Comparison of ENCODE assay signal across 13 cellular contexts in the genomic region with DNA sequence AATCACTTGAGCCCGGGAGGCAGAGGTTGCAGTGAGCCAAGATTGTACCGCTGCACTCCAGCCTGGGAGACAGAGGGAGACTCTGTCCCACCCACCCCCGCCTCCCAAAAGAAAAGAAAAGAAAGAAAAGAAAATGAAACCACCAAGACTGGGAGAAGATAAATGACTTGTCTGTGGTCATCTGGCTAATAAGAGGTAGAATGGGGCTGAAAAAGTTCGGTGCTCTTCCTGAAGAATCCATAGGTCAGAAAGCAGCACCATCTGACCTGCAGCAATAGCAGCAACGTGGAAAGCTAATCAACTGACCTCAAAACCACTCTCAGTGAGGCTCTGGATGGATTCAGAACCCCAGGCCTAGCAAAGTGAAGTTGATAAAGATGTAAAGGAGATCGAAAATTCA. TPM values are rescaled to one million over a fixed set of nuclear protein-coding genes. Genes with fewer than 3 reads are reported as not detected.
DNase-seq lines count a peak whose midpoint lies in the region; ATAC-seq and TF ChIP-seq lines count a peak whose summit lies in the region.
"Had no signal": no experiment of that assay in that cellular context is flagged by ENCODE, and none has a peak within 500 bp of the region (broad histone marks: within the 10 kb centered on the region; RNA-seq: fewer than 3 reads in every experiment).

No MANE protein-coding gene starts in this region.

- no peak overlapping the region for H3K4me3 ChIP-seq in right atrium auricular region
- H3K4me3 ChIP-seq: BLaER1 treated with 17β-estradiol and CSF1 and Interleukin-3, amounts not matched to agents 10 nM and 100 nM had no signal

- H3K4me1 Mint-ChIP-seq in effector memory CD8-positive, alpha-beta T cell (ENCODE audit: low read depth in 2 of 2) = peaks cover 33 to 43% of the 10 kb centered on the region in 2 donors
- H3K4me1 Mint-ChIP-seq in osteocyte (ENCODE audit: unreplicated experiment) = peaks cover 88% of the 10 kb centered on the region

- peak overlapping the region; percentile 82 to 92 for H3K27ac ChIP-seq in right atrium auricular region
- H3K27ac ChIP-seq: BLaER1 treated with 17β-estradiol and CSF1 and Interleukin-3, amounts not matched to agents 10 nM and 100 nM had no signal

- H3K27me3 Mint-ChIP-seq in effector memory CD8-positive, alpha-beta T cell = no peaks in the 10 kb centered on the region
- H3K27me3 Mint-ChIP-seq in osteocyte (ENCODE audit: unreplicated experiment) = no peaks in the 10 kb centered on the region
- H3K27me3 Mint-ChIP-seq: memory B cell had no signal

- peaks cover 7% of the 10 kb centered on the region for H3K36me3 Mint-ChIP-seq in effector memory CD8-positive, alpha-beta T cell (ENCODE audit: insufficient read depth)
- H3K36me3 Mint-ChIP-seq in osteocyte (ENCODE audit: unreplicated experiment) = peaks cover 35% of the 10 kb centered on the region

- intact Hi-C loops in left cardiac atrium (cut with DNase I) = no loop called here

- H3K36me3 ChIP-seq in right atrium auricular region = peaks cover 29% of the 10 kb centered on the region

- DNase-seq in right atrium auricular region (ENCODE audit: low spot score) (no peak), left cardiac atrium (no peak), osteocyte (ENCODE audit: extremely low spot score, unreplicated experiment) (no peak), OCI-M2 (lab: John Stamatoyannopoulos, UW; ENCODE audit: unreplicated experiment) (no peak), GM03348 (ENCODE audit: low spot score) (no peak), NCI-H146 treated with DMSO at 0.1 percent for 48 hours (lab: John Stamatoyannopoulos, UW; ENCODE audit: unreplicated experiment) (no peak)
- no peak for DNase-seq in effector memory CD8-positive, alpha-beta T cell
- DNase-seq: NCI-H1930 had no signal

- no peak for ATAC-seq in left cardiac atrium
- no peak for ATAC-seq in effector memory CD8-positive, alpha-beta T cell (replicated peaks)
- ATAC-seq in HG03469 (IDR thresholded peaks at IDR 0.05; ENCODE audit: unreplicated experiment) = no peak

- no peaks in the 10 kb centered on the region for H3K9me3 ChIP-seq in right atrium auricular region
- H3K9me3 ChIP-seq: BLaER1 treated with 17β-estradiol and CSF1 and Interleukin-3, amounts not matched to agents 10 nM and 100 nM had no signal

- peak overlapping the region; percentile 87 to 92 for H3K27ac Mint-ChIP-seq in effector memory CD8-positive, alpha-beta T cell
- peak overlapping the region; percentile 99 for H3K27ac Mint-ChIP-seq in osteocyte (ENCODE audit: unreplicated experiment)

- TF ChIP-seq CTCF in right atrium auricular region (IDR thresholded peaks at IDR 0.05) (no peak), osteocyte (IDR thresholded peaks at IDR 0.05) (no peak)

- H3K9me3 Mint-ChIP-seq in effector memory CD8-positive, alpha-beta T cell = no peaks in the 10 kb centered on the region
- no peaks in the 10 kb centered on the region for H3K9me3 Mint-ChIP-seq in osteocyte (ENCODE audit: unreplicated experiment)
- H3K9me3 Mint-ChIP-seq: activated naive CD4-positive, alpha-beta T cell treated with anti-CD3 and anti-CD28 coated beads, Interleukin-2, amount 50 U/mL, for 72 hours; memory B cell had no signal

- no peaks in the 10 kb centered on the region for H3K27me3 ChIP-seq in right atrium auricular region
- H3K27me3 ChIP-seq: BLaER1 treated with 17β-estradiol and CSF1 and Interleukin-3, amounts not matched to agents 10 nM and 100 nM had no signal

- H3K4me1 ChIP-seq in right atrium auricular region = peaks cover 0 to 87% of the 10 kb centered on the region in 2 donors

- peak overlapping the region; percentile 36 to 55 for H3K4me3 Mint-ChIP-seq in effector memory CD8-positive, alpha-beta T cell
- H3K4me3 Mint-ChIP-seq in osteocyte (ENCODE audit: unreplicated experiment) = no peak overlapping the region
- H3K4me3 Mint-ChIP-seq: memory B cell had no signal

RNA-seq across cellular contexts. Expression of a gene that starts 25.2 kb away (rescaled TPM):
- total RNA-seq in right atrium auricular region = 10 to 100 TPM; 22.0 to 25.9 TPM
- 10 to 100 TPM; 30.4 to 46.0 TPM for total RNA-seq in left cardiac atrium
- 96.9 and 109 TPM in 2 replicates for total RNA-seq in osteocyte

RNA-seq across cellular contexts. Expression of a gene that starts 47.7 kb away (rescaled TPM):
- not detected for total RNA-seq in right atrium auricular region
- not detected for total RNA-seq in left cardiac atrium
- not detected in 2 replicates for total RNA-seq in osteocyte
- total RNA-seq: activated naive CD4-positive, alpha-beta T cell treated with anti-CD3 and anti-CD28 coated beads, Interleukin-2, amount 50 U/mL, for 72 hours; HT1080 had no signal
